Comparison of ENCODE assay signal across 31 cellular contexts in the genomic region with DNA sequence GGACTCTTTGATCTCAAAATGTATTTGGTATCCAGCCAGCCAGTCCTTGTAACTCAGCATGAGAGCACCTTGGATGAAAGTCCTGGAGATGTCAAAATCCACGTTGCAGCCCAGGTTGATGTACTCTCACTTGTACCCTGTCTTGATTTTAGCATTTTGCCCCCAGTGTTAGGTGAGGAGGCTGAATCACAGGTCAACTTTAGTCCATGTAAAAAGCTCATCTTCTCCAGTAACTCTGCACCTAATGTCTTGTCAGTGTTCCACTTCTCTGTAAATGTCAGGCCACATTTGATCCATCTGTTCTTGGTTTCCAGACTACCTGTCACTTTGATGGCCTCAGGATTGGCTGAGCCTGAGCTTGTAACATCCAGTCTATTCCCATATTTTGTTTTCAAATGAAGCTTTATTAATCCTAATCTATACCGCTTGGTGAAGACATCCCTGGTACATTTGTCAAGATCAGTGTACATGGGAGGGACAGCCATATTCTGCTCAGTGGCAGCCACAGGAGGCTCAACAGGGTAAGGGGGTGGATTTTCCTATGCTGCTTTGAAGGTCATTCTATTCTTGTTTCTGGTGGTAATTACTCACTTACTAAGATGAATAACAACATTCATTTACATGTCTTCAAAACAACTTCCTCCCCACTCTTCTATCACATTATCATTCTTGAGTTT. TPM values are rescaled to one million over a fixed set of nuclear protein-coding genes. Genes with fewer than 3 reads are reported as not detected.
DNase-seq lines count a peak whose midpoint lies in the region; ATAC-seq, FAIRE-seq and TF ChIP-seq lines count a peak whose summit lies in the region.
"Had no signal": no experiment of that assay in that cellular context is flagged by ENCODE, and none has a peak within 500 bp of the region (broad histone marks: within the 10 kb centered on the region; RNA-seq: fewer than 3 reads in every experiment).

No MANE protein-coding gene starts in this region.

- peaks cover 3% of the 10 kb centered on the region for H3K36me3 Mint-ChIP-seq in central memory CD8-positive, alpha-beta T cell (ENCODE audit: insufficient read depth)
- H3K36me3 Mint-ChIP-seq in stimulated activated naive B cell treated with anti-CD40 and anti-IgM and Interleukin-4, amounts not matched to agents 10 μg/mL and 1 μg/mL and 100 μg/mL, for 72 hours, result peaks cover 25 to 35% of the 10 kb centered on the region in 2 donors
- H3K36me3 Mint-ChIP-seq in GM23338 (ENCODE audit: low read depth), result peaks cover 26% of the 10 kb centered on the region
- H3K36me3 Mint-ChIP-seq: brain, type B pancreatic cell had no signal

- H3K36me3 ChIP-seq in OCI-LY3 (replicated peaks; ENCODE audit: low read depth, low read length) (peaks cover 22% of the 10 kb centered on the region), GM23338 (ENCODE audit: insufficient read depth) (no peaks in the 10 kb centered on the region; the same call in 1 of the 2 replicates), Peyer's patch (no peaks in the 10 kb centered on the region)
- H3K36me3 ChIP-seq: left lung, SJCRH30 had no signal

- H3K4me3 Mint-ChIP-seq in central memory CD8-positive, alpha-beta T cell, result peak overlapping the region; percentile 47
- H3K4me3 Mint-ChIP-seq in stimulated activated naive B cell treated with anti-CD40 and anti-IgM and Interleukin-4, amounts not matched to agents 10 μg/mL and 1 μg/mL and 100 μg/mL, for 72 hours, result peak overlapping the region; percentile 56 to 59
- no peak overlapping the region for H3K4me3 Mint-ChIP-seq in GM23338
- H3K4me3 Mint-ChIP-seq: activated T-cell treated with anti-CD3 and anti-CD28 coated beads, Interleukin-2, amount 50 U/mL, for 4 hours; brain; type B pancreatic cell had no signal

- H3K79me2 ChIP-seq in OCI-LY3 (ENCODE audit: low read length), result no peaks in the 10 kb centered on the region
- no peaks in the 10 kb centered on the region for H3K79me2 ChIP-seq in GM23338 (replicated peaks; ENCODE audit: insufficient read depth)

- H3K4me1 ChIP-seq in OCI-LY3 (ENCODE audit: low read length), result peaks cover 35% of the 10 kb centered on the region
- H3K4me1 ChIP-seq in GM23338 (ENCODE audit: insufficient read depth), result no peaks in the 10 kb centered on the region
- peaks cover 0 to 10% (median 2%) of the 10 kb centered on the region in 4 donors for H3K4me1 ChIP-seq in Peyer's patch
- H3K4me1 ChIP-seq: left lung, SJCRH30 had no signal

- no peak for TF ChIP-seq CTCF in OCI-LY3 (IDR thresholded peaks at IDR 0.05; ENCODE audit: low read depth, low read length)
- no peak for TF ChIP-seq CTCF in GM23338 (conservative IDR thresholded peaks at IDR 0.05; ENCODE audit: low read depth in 2 of 2)
- TF ChIP-seq CTCF in Peyer's patch (IDR thresholded peaks at IDR 0.05), result no peak

- H3F3A ChIP-seq in GM23338 (replicated peaks; ENCODE audit: low read depth), result no peaks in the 10 kb centered on the region

- H3K9ac ChIP-seq in OCI-LY3 (ENCODE audit: low read length), result no peak overlapping the region

- DNase-seq in GM12892 (ENCODE audit: insufficient read length) (no peak), GM23338 (ENCODE audit: low spot score) (no peak), Peyer's patch (no peak)
- DNase-seq in central memory CD8-positive, alpha-beta T cell (ENCODE audit: low spot score in 2 of 2), result no peak
- DNase-seq in stimulated activated naive B cell treated with anti-CD40 and anti-IgM and Interleukin-4, amounts not matched to agents 10 μg/mL and 1 μg/mL and 100 μg/mL, for 72 hours, result peak; percentile 57
- DNase-seq: activated CD4-positive, alpha-beta T cell treated with anti-CD3 and anti-CD28 coated beads for 1 hour; activated CD8-positive, alpha-beta memory T cell treated with anti-CD3 and anti-CD28 coated beads for 24 hours; activated naive CD4-positive, alpha-beta T cell treated with Interleukin-2 at 50 U/mL for 16 hours; activated T-cell treated with anti-CD3 and anti-CD28 coated beads, Interleukin-2, amount 50 U/mL, for 4 hours; C1 segment of cervical spinal cord; Calu3; dorsolateral prefrontal cortex; left lung; NCI-H1048; NCI-H187 treated with DMSO at 0.1 percent for 48 hours; NCI-H526; SJCRH30; T-helper 1 cell had no signal

- H3K27ac ChIP-seq in OCI-LY3 (ENCODE audit: low read length) (peak overlapping the region; percentile 77), GM23338 (ENCODE audit: low read depth) (no peak overlapping the region), Peyer's patch (peak overlapping the region in 2 of 4 donors; percentile 37 to 73)
- H3K27ac ChIP-seq: dorsolateral prefrontal cortex, left lung, SJCRH30 had no signal

- peak overlapping the region; percentile 13; the same call in 1 of the 2 replicates for H3K4me2 ChIP-seq in OCI-LY3 (ENCODE audit: low read length)
- H3K4me2 ChIP-seq in GM23338, result no peak overlapping the region

- H3K27me3 Mint-ChIP-seq in central memory CD8-positive, alpha-beta T cell, result no peaks in the 10 kb centered on the region
- no peaks in the 10 kb centered on the region for H3K27me3 Mint-ChIP-seq in stimulated activated naive B cell treated with anti-CD40 and anti-IgM and Interleukin-4, amounts not matched to agents 10 μg/mL and 1 μg/mL and 100 μg/mL, for 72 hours
- H3K27me3 Mint-ChIP-seq in GM23338 (ENCODE audit: insufficient read depth, low read depth, poor library complexity), result peaks cover 4% of the 10 kb centered on the region
- H3K27me3 Mint-ChIP-seq: type B pancreatic cell had no signal

- H3K4me3 ChIP-seq in OCI-LY3 (ENCODE audit: low read length) (no peak overlapping the region), GM23338 (no peak overlapping the region), Peyer's patch (no peak overlapping the region)
- H3K4me3 ChIP-seq: dorsolateral prefrontal cortex, left lung, SJCRH30 had no signal

- H3K9me2 ChIP-seq in GM23338 (ENCODE audit: insufficient read depth), result peaks cover 10% of the 10 kb centered on the region

- H3K9me3 Mint-ChIP-seq in central memory CD8-positive, alpha-beta T cell, result peaks cover 17% of the 10 kb centered on the region
- H3K9me3 Mint-ChIP-seq in stimulated activated naive B cell treated with anti-CD40 and anti-IgM and Interleukin-4, amounts not matched to agents 10 μg/mL and 1 μg/mL and 100 μg/mL, for 72 hours, result peaks cover 18% of the 10 kb centered on the region in 2 donors
- H3K9me3 Mint-ChIP-seq in GM23338, result peaks cover 36% of the 10 kb centered on the region
- H3K9me3 Mint-ChIP-seq: type B pancreatic cell had no signal

- H3K9me3 ChIP-seq in OCI-LY3 (ENCODE audit: insufficient read depth, low read length) (peaks cover 25% of the 10 kb centered on the region), Peyer's patch (peaks cover 0 to 14% (median 2%) of the 10 kb centered on the region in 4 donors)
- H3K9me3 ChIP-seq: SJCRH30 had no signal

- H2AFZ ChIP-seq in OCI-LY3 (ENCODE audit: low read depth, low read length) (no peak overlapping the region), GM23338 (no peak overlapping the region)

- peak; percentile 27 for FAIRE-seq in GM12892 (lab: Jason Lieb, UNC)
- FAIRE-seq: H1, HepG2, islet of Langerhans had no signal

- peaks cover 68% of the 10 kb centered on the region for H3K4me1 Mint-ChIP-seq in central memory CD8-positive, alpha-beta T cell
- H3K4me1 Mint-ChIP-seq in stimulated activated naive B cell treated with anti-CD40 and anti-IgM and Interleukin-4, amounts not matched to agents 10 μg/mL and 1 μg/mL and 100 μg/mL, for 72 hours, result peaks cover 50 to 87% of the 10 kb centered on the region in 2 donors
- H3K4me1 Mint-ChIP-seq in GM23338, result no peaks in the 10 kb centered on the region
- H3K4me1 Mint-ChIP-seq: brain had no signal

- H4K20me1 ChIP-seq in OCI-LY3 (ENCODE audit: insufficient read depth, low read length), result no peaks in the 10 kb centered on the region
- no peaks in the 10 kb centered on the region for H4K20me1 ChIP-seq in GM23338 (replicated peaks; ENCODE audit: insufficient read depth)

- peak overlapping the region; percentile 95 for H3K27ac Mint-ChIP-seq in central memory CD8-positive, alpha-beta T cell (ENCODE audit: low read depth)
- H3K27ac Mint-ChIP-seq in stimulated activated naive B cell treated with anti-CD40 and anti-IgM and Interleukin-4, amounts not matched to agents 10 μg/mL and 1 μg/mL and 100 μg/mL, for 72 hours, result peak overlapping the region; percentile 98
- H3K27ac Mint-ChIP-seq in GM23338, result no peak overlapping the region
- H3K27ac Mint-ChIP-seq: brain, type B pancreatic cell had no signal

- H3K27me3 ChIP-seq in OCI-LY3 (ENCODE audit: low read depth, low read length) (no peaks in the 10 kb centered on the region), GM23338 (ENCODE audit: insufficient read depth) (no peaks in the 10 kb centered on the region), Peyer's patch (no peaks in the 10 kb centered on the region)
- H3K27me3 ChIP-seq: left lung, SJCRH30 had no signal

- TF ChIP-seq POLR2A in GM12892 (IDR thresholded peaks at IDR 0.05; ENCODE audit: low read depth, low read length) (no peak), Peyer's patch (IDR thresholded peaks at IDR 0.05) (no peak)

- no peak for ATAC-seq in central memory CD8-positive, alpha-beta T cell (replicated peaks; ENCODE audit: extremely low read depth, poor library complexity, severe bottlenecking)
- ATAC-seq in stimulated activated naive B cell treated with anti-CD40 and anti-IgM and Interleukin-4, amounts not matched to agents 10 μg/mL and 1 μg/mL and 100 μg/mL, for 72 hours (replicated peaks), result peak; percentile 74 to 76
- ATAC-seq in HG02763 (IDR thresholded peaks at IDR 0.05; ENCODE audit: unreplicated experiment) (no peak), GM23338 (no peak)
- ATAC-seq: HepG2, left lung had no signal

RNA-seq across cellular contexts. Expression of a gene that starts 24.1 kb away (rescaled TPM):
- polyA plus RNA-seq in GM12892 (2012; ENCODE audit: missing spikeins), result 0.21 TPM
- total RNA-seq in GM23338 (2014; rRNA removed; shearing (Covaris generic)), result not detected in 2 replicates
- not detected in 2 replicates for polyA plus RNA-seq in GM23338 (2016; fragmentation: Nextera tagmentation; extraction: Ambion mirVana)
- total RNA-seq in Peyer's patch, result 10 to 100 TPM in 1 of 4 donors, 1 to 10 TPM in 2, not detected in 1; 1.7 to 37.1 (median 2.0) TPM
- total RNA-seq: cerebellum, Daoy, H1, HepG2, LHCN-M2, RPMI7951, SJCRH30, skeletal muscle tissue had no signal
- polyA plus RNA-seq: H1, HepG2 had no signal

RNA-seq across cellular contexts. Expression of a gene that starts 52.3 kb away (rescaled TPM):
- polyA plus RNA-seq in GM12892 (2012; ENCODE audit: missing spikeins), result 0.21 TPM
- total RNA-seq in GM23338 (2014; rRNA removed; shearing (Covaris generic)), result not detected in 2 replicates
- not detected in 2 replicates for polyA plus RNA-seq in GM23338 (2016; fragmentation: Nextera tagmentation; extraction: Ambion mirVana)
- 100 to 1,000 TPM in 1 of 4 donors, 1 to 10 TPM in 1, under 1 TPM in 2; 0.47 to 114 (median 2.7) TPM for total RNA-seq in Peyer's patch
- total RNA-seq: cerebellum, Daoy, H1, HepG2, LHCN-M2, RPMI7951, SJCRH30, skeletal muscle tissue, subcutaneous adipose tissue had no signal
- polyA plus RNA-seq: H1, HepG2 had no signal

Comparison
In these comparisons a context has a peak if more than half of its experiments do, and no peak if none do; other contexts are left out.
1. ATAC-seq: peak in stimulated activated naive B cell treated with anti-CD40 and anti-IgM and Interleukin-4, amounts not matched to agents 10 μg/mL and 1 μg/mL and 100 μg/mL, for 72 hours (2 of 2); none in central memory CD8-positive, alpha-beta T cell (single experiment), HG02763 (single experiment) and GM23338 (single experiment).